ENCODE assay signal across 8 cellular contexts in the genomic region with DNA sequence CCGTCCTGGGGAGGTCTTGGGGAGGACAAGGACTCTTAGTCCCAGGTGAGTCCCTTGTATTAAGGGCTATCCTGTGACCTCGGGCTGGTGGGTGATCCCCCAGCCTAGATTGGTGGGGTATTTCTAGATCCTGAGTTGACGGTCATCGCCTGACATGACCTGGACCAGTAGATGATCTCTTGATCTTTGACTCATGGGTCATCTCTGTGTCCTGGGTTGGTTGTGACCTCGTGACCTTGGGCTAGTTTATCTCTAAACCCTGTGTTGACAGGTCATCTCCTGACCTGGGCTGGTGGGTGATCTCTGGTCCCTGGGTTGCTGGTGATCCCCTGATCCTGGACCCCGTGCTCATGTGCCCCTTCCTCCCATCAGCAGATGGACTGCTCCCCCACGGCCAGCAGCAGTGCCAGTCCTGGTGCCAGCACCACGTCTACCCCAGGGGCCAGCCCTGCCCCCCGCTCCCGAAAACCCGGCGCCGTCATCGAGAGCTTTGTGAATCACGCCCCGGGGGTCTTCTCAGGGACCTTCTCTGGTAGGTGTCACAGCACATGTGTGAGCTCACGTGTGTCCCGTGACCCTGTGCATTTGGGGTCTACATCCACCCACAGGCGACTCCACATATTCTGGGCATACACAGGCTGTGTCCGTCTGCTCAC. TPM values are rescaled to one million over a fixed set of nuclear protein-coding genes. Genes with fewer than 3 reads are reported as not detected.
DNase-seq lines count a peak whose midpoint lies in the region; ATAC-seq, FAIRE-seq and TF ChIP-seq lines count a peak whose summit lies in the region.

No MANE protein-coding gene starts in this region.

- 78 to 88% (median 84%) methylated on average over 13 to 20 of the region's 20 CpGs for WGBS in heart left ventricle, 4 donors
- WGBS in urinary bladder = 85% methylated on average over 20 of the region's 20 CpGs

- intact Hi-C loops in heart left ventricle (cut with DNase I) (loop anchor here in 1 of 10 donors (5.0 kb wide), 1 partner anchor 457 kb away; a partner anchor contains a TSS), Right ventricle myocardium superior (cut with DNase I) (no loop called here)

- H3K4me3 ChIP-seq in heart left ventricle (peak overlapping the region in 9 of 12 donors; percentile 73 to 97 (median 84)), coronary artery (peak overlapping the region; percentile 96), urinary bladder (ENCODE audit: low read depth, low read length) (no peak overlapping the region)

- H3K4me3 Mint-ChIP-seq in natural killer cell treated with Interleukin-12 subunit alpha and Interleukin-12 subunit beta and Interleukin-15 and Interleukin-18, amount 100 ng/mL, for 72 hours = peak overlapping the region; percentile 49

- H3K27me3 Mint-ChIP-seq in natural killer cell treated with Interleukin-12 subunit alpha and Interleukin-12 subunit beta and Interleukin-15 and Interleukin-18, amount 100 ng/mL, for 72 hours = no peaks in the 10 kb centered on the region

- FAIRE-seq in GM12892 (lab: Jason Lieb, UNC) = no peak

- TF ChIP-seq CTCF in heart left ventricle (IDR thresholded peaks at IDR 0.05) (no peak), coronary artery (IDR thresholded peaks at IDR 0.05) (no peak)

- ATAC-seq in heart left ventricle (no peak), Right ventricle myocardium superior (ENCODE audit: poor library complexity) (no peak), GM21786 (IDR thresholded peaks at IDR 0.05; ENCODE audit: unreplicated experiment) (no peak)
- no peak for ATAC-seq in natural killer cell treated with Interleukin-12 subunit alpha and Interleukin-12 subunit beta and Interleukin-15 and Interleukin-18, amount 100 ng/mL, for 72 hours

- peaks cover 13 to 27% of the 10 kb centered on the region in 2 donors for H3K4me1 Mint-ChIP-seq in natural killer cell treated with Interleukin-12 subunit alpha and Interleukin-12 subunit beta and Interleukin-15 and Interleukin-18, amount 100 ng/mL, for 72 hours (ENCODE audit: low read depth in 2 of 2)

- H3K36me3 ChIP-seq in heart left ventricle (peaks cover 9 to 68% (median 65%) of the 10 kb centered on the region in 9 donors), urinary bladder (ENCODE audit: insufficient read depth) (peaks cover 11% of the 10 kb centered on the region)

- H3K4me1 ChIP-seq in heart left ventricle (peaks cover 25 to 89% (median 73%) of the 10 kb centered on the region in 12 donors), urinary bladder (ENCODE audit: insufficient read depth) (peaks cover 3% of the 10 kb centered on the region)

- H3K36me3 Mint-ChIP-seq in natural killer cell treated with Interleukin-12 subunit alpha and Interleukin-12 subunit beta and Interleukin-15 and Interleukin-18, amount 100 ng/mL, for 72 hours = no peaks in the 10 kb centered on the region

- DNase-seq in heart left ventricle = peak in 1 of 5 donors; percentile 38
- DNase-seq in Right ventricle myocardium superior = no peak
- DNase-seq in coronary artery (ENCODE audit: low spot score) = no peak
- no peak for DNase-seq in natural killer cell treated with Interleukin-12 subunit alpha and Interleukin-12 subunit beta and Interleukin-15 and Interleukin-18, amount 100 ng/mL, for 72 hours (ENCODE audit: low spot score)
- no peak for DNase-seq in GM12892 (ENCODE audit: insufficient read length)
- no peak for DNase-seq in NCI-H1417 treated with DMSO at 0.1 percent for 48 hours (lab: John Stamatoyannopoulos, UW)

- TF ChIP-seq POLR2A in heart left ventricle (IDR thresholded peaks at IDR 0.05) (no peak), GM12892 (IDR thresholded peaks at IDR 0.05; ENCODE audit: low read depth, low read length) (no peak)

- no peaks in the 10 kb centered on the region for H3K9me3 Mint-ChIP-seq in natural killer cell treated with Interleukin-12 subunit alpha and Interleukin-12 subunit beta and Interleukin-15 and Interleukin-18, amount 100 ng/mL, for 72 hours

- H3K27ac Mint-ChIP-seq in natural killer cell treated with Interleukin-12 subunit alpha and Interleukin-12 subunit beta and Interleukin-15 and Interleukin-18, amount 100 ng/mL, for 72 hours = peak overlapping the region; percentile 28 to 75

- H3K27ac ChIP-seq in heart left ventricle (peak overlapping the region; percentile 96 to 100 (median 100)), coronary artery (peak overlapping the region; percentile 93 to 100), urinary bladder (ENCODE audit: low read depth) (peak overlapping the region; percentile 98)

- no peaks in the 10 kb centered on the region for H3K27me3 ChIP-seq in heart left ventricle

- H3K9me3 ChIP-seq in heart left ventricle = no peaks in the 10 kb centered on the region

RNA-seq across cellular contexts. Expression of a gene that starts 6.3 kb away (rescaled TPM):
- total RNA-seq in heart left ventricle = 100 to 1,000 TPM in 1 of 9 donors, 10 to 100 TPM in 8; 25.8 to 115 (median 60.5) TPM
- polyA plus RNA-seq in heart left ventricle = 10 to 100 TPM; 31.5 to 33.6 TPM
- 54.1 TPM for total RNA-seq in Right ventricle myocardium superior
- 10 to 100 TPM; 85.9 to 88.3 TPM for total RNA-seq in natural killer cell treated with Interleukin-12 subunit alpha and Interleukin-12 subunit beta and Interleukin-15 and Interleukin-18, amount 100 ng/mL, for 72 hours
- 12.2 TPM for total RNA-seq in urinary bladder
- 64.3 TPM for polyA plus RNA-seq in urinary bladder
- polyA plus RNA-seq in GM12892 (2012; ENCODE audit: missing spikeins) = 8.9 TPM

RNA-seq across cellular contexts. Expression of a gene that starts 13.1 kb away (rescaled TPM):
- total RNA-seq in heart left ventricle (100 to 1,000 TPM; 201 to 584 (median 450) TPM), Right ventricle myocardium superior (692 TPM), urinary bladder (9.5 TPM)
- polyA plus RNA-seq in heart left ventricle (1,000 to 10,000 TPM in 1 of 2 donors, 100 to 1,000 TPM in 1; 459 to 1,034 TPM), urinary bladder (236 TPM)
- total RNA-seq in natural killer cell treated with Interleukin-12 subunit alpha and Interleukin-12 subunit beta and Interleukin-15 and Interleukin-18, amount 100 ng/mL, for 72 hours = 100 to 1,000 TPM; 163 to 215 TPM
- 63.3 TPM for polyA plus RNA-seq in GM12892 (2012; ENCODE audit: missing spikeins)

RNA-seq across cellular contexts. Expression of a gene that starts 14.5 kb away (rescaled TPM):
- 100 to 1,000 TPM; 149 to 425 (median 269) TPM for total RNA-seq in heart left ventricle
- polyA plus RNA-seq in heart left ventricle = 100 to 1,000 TPM; 217 to 282 TPM
- total RNA-seq in Right ventricle myocardium superior = 219 TPM
- 100 to 1,000 TPM; 226 to 251 TPM for total RNA-seq in natural killer cell treated with Interleukin-12 subunit alpha and Interleukin-12 subunit beta and Interleukin-15 and Interleukin-18, amount 100 ng/mL, for 72 hours
- total RNA-seq in urinary bladder = 267 TPM
- 536 TPM for polyA plus RNA-seq in urinary bladder
- 276 TPM for polyA plus RNA-seq in GM12892 (2012; ENCODE audit: missing spikeins)

RNA-seq across cellular contexts. Expression of a gene that starts 16.9 kb away (rescaled TPM):
- total RNA-seq in heart left ventricle (1 to 10 TPM in 6 of 9 donors, under 1 TPM in 3; 0.60 to 2.2 (median 1.8) TPM), Right ventricle myocardium superior (1.1 TPM), urinary bladder (0.53 TPM)
- polyA plus RNA-seq in heart left ventricle (1 to 10 TPM; 1.0 to 1.6 TPM), urinary bladder (0.43 TPM)
- total RNA-seq in natural killer cell treated with Interleukin-12 subunit alpha and Interleukin-12 subunit beta and Interleukin-15 and Interleukin-18, amount 100 ng/mL, for 72 hours = under 1 TPM in 1 of 2 donors, not detected in 1; 0.28 TPM
- not detected for polyA plus RNA-seq in GM12892 (2012; ENCODE audit: missing spikeins)

RNA-seq across cellular contexts. Expression of a gene that starts 20.7 kb away (rescaled TPM):
- 10 to 100 TPM; 11.6 to 46.7 (median 18.7) TPM for total RNA-seq in heart left ventricle
- 10 to 100 TPM; 23.8 to 56.4 TPM for polyA plus RNA-seq in heart left ventricle
- 12.4 TPM for total RNA-seq in Right ventricle myocardium superior
- 10 to 100 TPM; 59.5 to 94.2 TPM for total RNA-seq in natural killer cell treated with Interleukin-12 subunit alpha and Interleukin-12 subunit beta and Interleukin-15 and Interleukin-18, amount 100 ng/mL, for 72 hours
- 4.9 TPM for total RNA-seq in urinary bladder
- 55.9 TPM for polyA plus RNA-seq in urinary bladder
- 20.2 TPM for polyA plus RNA-seq in GM12892 (2012; ENCODE audit: missing spikeins)

Comparison
In these comparisons a context has a peak if more than half of its experiments do, and no peak if none do; other contexts are left out.
1. RNA of a gene that starts 13.1 kb away (total RNA-seq): 692 TPM in Right ventricle myocardium superior (single experiment), 201 to 584 TPM in heart left ventricle and 163 to 215 TPM in natural killer cell treated with Interleukin-12 subunit alpha and Interleukin-12 subunit beta and Interleukin-15 and Interleukin-18, amount 100 ng/mL, for 72 hours; 9.5 TPM in urinary bladder (single experiment); every median in the first group is over 10 times any median in the second.
2. Peak in every context shown above with its lines, with median percentiles within 50 percentile points of each other: H3K27ac ChIP-seq.